16 cellular contexts compared by ENCODE assay signal in genomic region chr7:96304573-96304972, GRCh38. TPM values are rescaled to one million over a fixed set of nuclear protein-coding genes. Genes with fewer than 3 reads are reported as not detected.
DNase-seq lines count a peak whose midpoint lies in the region; ATAC-seq, FAIRE-seq and TF ChIP-seq lines count a peak whose summit lies in the region.
"Had no signal": no experiment of that assay in that cellular context is flagged by ENCODE, and none has a peak within 500 bp of the region (broad histone marks: within the 10 kb centered on the region; RNA-seq: fewer than 3 reads in every experiment).

No MANE protein-coding gene starts in this region.

- H3K36me3 ChIP-seq in tibial nerve, result no peaks in the 10 kb centered on the region
- H3K36me3 ChIP-seq in naive thymus-derived CD4-positive, alpha-beta T cell (ENCODE audit: control insufficient read depth in 2 of 3, insufficient read depth in 3 of 3, low read length in 3 of 3), result no peaks in the 10 kb centered on the region
- H3K36me3 ChIP-seq: BE2C, heart left ventricle, thyroid gland had no signal

- no peak for TF ChIP-seq POLR2A in tibial nerve (IDR thresholded peaks at IDR 0.05)

- intact Hi-C loops in naive thymus-derived CD4-positive, alpha-beta T cell (cut with micrococcal nuclease), result loop anchor here in 1 of 2 donors (2.0 kb wide), 1 partner anchor 16 kb away; no protein-coding TSS in a partner anchor

- H3K27me3 ChIP-seq in tibial nerve, result no peaks in the 10 kb centered on the region
- no peaks in the 10 kb centered on the region for H3K27me3 ChIP-seq in naive thymus-derived CD4-positive, alpha-beta T cell (ENCODE audit: control insufficient read depth in 2 of 2, insufficient read depth in 2 of 2, low read length in 2 of 2)
- H3K27me3 ChIP-seq: BE2C, heart left ventricle, thyroid gland had no signal

- no peak overlapping the region for H3K4me3 ChIP-seq in fibroblast of mammary gland (ENCODE audit: control insufficient read depth, low read depth, low read length)
- no peak overlapping the region for H3K4me3 ChIP-seq in tibial nerve
- no peak overlapping the region for H3K4me3 ChIP-seq in naive thymus-derived CD4-positive, alpha-beta T cell (ENCODE audit: low read length)
- H3K4me3 ChIP-seq: heart left ventricle, thyroid gland had no signal

- ATAC-seq in stimulated activated naive CD8-positive, alpha-beta T cell treated with anti-CD3 and anti-CD28 coated beads, Interleukin-15, Interleukin-2, amounts not matched to agents 100 U/mL and 50 U/mL, for 24 hours, result no peak
- ATAC-seq in naive thymus-derived CD4-positive, alpha-beta T cell, result no peak
- no peak for ATAC-seq in T-helper 17 cell
- ATAC-seq: heart left ventricle had no signal

- no peaks in the 10 kb centered on the region for H3K9me3 Mint-ChIP-seq in stimulated activated naive CD8-positive, alpha-beta T cell treated with anti-CD3 and anti-CD28 coated beads, Interleukin-15, Interleukin-2, amounts not matched to agents 100 ng/mL and 50 ng/mL, for 24 hours
- H3K9me3 Mint-ChIP-seq in naive thymus-derived CD4-positive, alpha-beta T cell, result peaks cover 0 to 5% (median 0%) of the 10 kb centered on the region in 11 donors

- peaks cover 0 to 46% (median 2%) of the 10 kb centered on the region in 4 donors for H3K4me1 ChIP-seq in tibial nerve
- H3K4me1 ChIP-seq in naive thymus-derived CD4-positive, alpha-beta T cell (ENCODE audit: control insufficient read depth in 2 of 2, insufficient read depth in 2 of 2, low read length in 2 of 2), result peaks cover 4 to 5% of the 10 kb centered on the region in 2 donors

- H3K36me3 Mint-ChIP-seq in stimulated activated naive CD8-positive, alpha-beta T cell treated with anti-CD3 and anti-CD28 coated beads, Interleukin-15, Interleukin-2, amounts not matched to agents 100 ng/mL and 50 ng/mL, for 24 hours (ENCODE audit: low read depth), result peaks cover 11% of the 10 kb centered on the region
- peaks cover 0 to 12% (median 7%) of the 10 kb centered on the region in 5 donors for H3K36me3 Mint-ChIP-seq in naive thymus-derived CD4-positive, alpha-beta T cell
- peaks cover 6% of the 10 kb centered on the region for H3K36me3 Mint-ChIP-seq in T-helper 17 cell (ENCODE audit: low read depth)

- TF ChIP-seq EP300 in tibial nerve (IDR thresholded peaks at IDR 0.05), result no peak

- no peaks in the 10 kb centered on the region for H3K27me3 Mint-ChIP-seq in stimulated activated naive CD8-positive, alpha-beta T cell treated with anti-CD3 and anti-CD28 coated beads, Interleukin-15, Interleukin-2, amounts not matched to agents 100 ng/mL and 50 ng/mL, for 24 hours
- H3K27me3 Mint-ChIP-seq in naive thymus-derived CD4-positive, alpha-beta T cell, result no peaks in the 10 kb centered on the region
- no peaks in the 10 kb centered on the region for H3K27me3 Mint-ChIP-seq in T-helper 17 cell

- TF ChIP-seq CTCF in fibroblast of mammary gland (conservative IDR thresholded peaks at IDR 0.05; ENCODE audit: control insufficient read depth, insufficient read depth, low read depth, low read length) (no peak), tibial nerve (IDR thresholded peaks at IDR 0.05) (no peak)

- 86 to 89% methylated on average over 3 of the region's 3 CpGs for WGBS in tibial nerve, 2 donors

- H3K4me1 Mint-ChIP-seq in stimulated activated naive CD8-positive, alpha-beta T cell treated with anti-CD3 and anti-CD28 coated beads, Interleukin-15, Interleukin-2, amounts not matched to agents 100 ng/mL and 50 ng/mL, for 24 hours (ENCODE audit: low read depth), result peaks cover 66% of the 10 kb centered on the region
- H3K4me1 Mint-ChIP-seq in naive thymus-derived CD4-positive, alpha-beta T cell, result peaks cover 17 to 56% (median 42%) of the 10 kb centered on the region in 7 donors
- H3K4me1 Mint-ChIP-seq in T-helper 17 cell, result peaks cover 19% of the 10 kb centered on the region

- POLR2A ChIA-PET in naive thymus-derived CD4-positive, alpha-beta T cell (lab: Charles Lee), result no interaction called here

- CTCF ChIA-PET in naive thymus-derived CD4-positive, alpha-beta T cell (lab: Charles Lee), result no interaction called here

- H3K9me3 ChIP-seq in tibial nerve (no peaks in the 10 kb centered on the region), T-helper 17 cell (ENCODE audit: control insufficient read depth, low read length, poor library complexity, severe bottlenecking) (no peaks in the 10 kb centered on the region)
- no peaks in the 10 kb centered on the region for H3K9me3 ChIP-seq in naive thymus-derived CD4-positive, alpha-beta T cell (ENCODE audit: control insufficient read depth in 2 of 3, low read length in 3 of 3)
- H3K9me3 ChIP-seq: BE2C, thyroid gland had no signal

- H3K4me3 Mint-ChIP-seq in stimulated activated naive CD8-positive, alpha-beta T cell treated with anti-CD3 and anti-CD28 coated beads, Interleukin-15, Interleukin-2, amounts not matched to agents 100 ng/mL and 50 ng/mL, for 24 hours, result peak overlapping the region; percentile 47
- no peak overlapping the region for H3K4me3 Mint-ChIP-seq in naive thymus-derived CD4-positive, alpha-beta T cell
- no peak overlapping the region for H3K4me3 Mint-ChIP-seq in T-helper 17 cell

- peak overlapping the region; percentile 82 for H3K27ac Mint-ChIP-seq in stimulated activated naive CD8-positive, alpha-beta T cell treated with anti-CD3 and anti-CD28 coated beads, Interleukin-15, Interleukin-2, amounts not matched to agents 100 ng/mL and 50 ng/mL, for 24 hours
- H3K27ac Mint-ChIP-seq in naive thymus-derived CD4-positive, alpha-beta T cell, result peak overlapping the region in 2 of 9 donors; percentile 48 to 80
- H3K27ac Mint-ChIP-seq in T-helper 17 cell, result no peak overlapping the region

- no peak for DNase-seq in stimulated activated naive CD8-positive, alpha-beta T cell treated with anti-CD3 and anti-CD28 coated beads, Interleukin-15, Interleukin-2, amounts not matched to agents 100 U/mL and 50 U/mL, for 24 hours
- DNase-seq in RCC 7860 (ENCODE audit: low spot score) (peak; percentile 72), fibroblast of mammary gland (ENCODE audit: low read depth) (peak; percentile 76), tibial nerve (ENCODE audit: low spot score in 2 of 2) (no peak), MV-4-11 (lab: John Stamatoyannopoulos, UW) (no peak), T-helper 17 cell (no peak)
- no peak for DNase-seq in naive thymus-derived CD4-positive, alpha-beta T cell
- DNase-seq: BE2C, DMS53, heart left ventricle, NCI-H2029, SHP77, thyroid gland had no signal

- no peak for FAIRE-seq in RCC 7860 (lab: Jason Lieb, UNC)
- FAIRE-seq: endothelial cell of umbilical vein had no signal

- H3K27ac ChIP-seq in tibial nerve, result no peak overlapping the region
- no peak overlapping the region for H3K27ac ChIP-seq in naive thymus-derived CD4-positive, alpha-beta T cell (ENCODE audit: low read depth, low read length)
- H3K27ac ChIP-seq: heart left ventricle, KMS-11, thyroid gland had no signal

RNA-seq across cellular contexts. Expression of gene SLC25A13, which starts 17.3 kb away (rescaled TPM):
- total RNA-seq in tibial nerve (10 to 100 TPM; 22.2 to 42.2 (median 29.6) TPM), T-helper 17 cell (10 to 100 TPM; 13.0 to 17.1 TPM)
- 10 to 100 TPM in 3 of 5 experiments, 1 to 10 TPM in 2; 5.7 to 22.5 (median 12.1) TPM for total RNA-seq in naive thymus-derived CD4-positive, alpha-beta T cell
- polyA plus RNA-seq in naive thymus-derived CD4-positive, alpha-beta T cell, result 1 to 10 TPM; 6.7 to 8.0 TPM

Comparison
In these comparisons a context has a peak if more than half of its experiments do, and no peak if none do; other contexts are left out.
1. DNase-seq: peak in RCC 7860 (single experiment) and fibroblast of mammary gland (single experiment); none in stimulated activated naive CD8-positive, alpha-beta T cell treated with anti-CD3 and anti-CD28 coated beads, Interleukin-15, Interleukin-2, amounts not matched to agents 100 U/mL and 50 U/mL, for 24 hours (single experiment), tibial nerve (0 of 2), MV-4-11 (single experiment), naive thymus-derived CD4-positive, alpha-beta T cell (0 of 9) and T-helper 17 cell (0 of 3).